Comparison of ENCODE assay signal across 1 cellular context in genomic region chr19:7871530-7872305, GRCh38.
A peak's percentile ranks its signal among the peaks of the same experiment; 100 is the strongest.
TF ChIP-seq lines count a peak whose summit lies in the region.

No MANE protein-coding gene starts in this region.

TF ChIP-seq in HepG2, 621 proteins besides CTCF, POLR2A, EP300 and RAD21 (continued from another document and continues in another):
- TF ChIP-seq GABPA (IDR thresholded peaks at IDR 0.05; ENCODE audit: low read depth, low read length) (no peak), GABPA (CRISPR knock-in tag; IDR thresholded peaks at IDR 0.05; ENCODE audit: low read depth) (no peak), TMF1 (CRISPR knock-in tag; IDR thresholded peaks at IDR 0.05; ENCODE audit: low read depth) (no peak), NCOR1 (IDR thresholded peaks at IDR 0.05; ENCODE audit: borderline replicate concordance, low read length) (no peak), ZNF619 (CRISPR knock-in tag; IDR thresholded peaks at IDR 0.05) (no peak), ZNF550 (CRISPR knock-in tag; IDR thresholded peaks at IDR 0.05; ENCODE audit: borderline replicate concordance) (no peak), MXI1 (IDR thresholded peaks at IDR 0.05; ENCODE audit: borderline replicate concordance, low read depth, low read length) (peak; percentile 40; the same call in 1 of the 3 replicates), HNRNPLL (IDR thresholded peaks at IDR 0.05; ENCODE audit: low read depth, low read length, poor library complexity, severe bottlenecking) (peak; percentile 55), KLF12 (CRISPR knock-in tag; IDR thresholded peaks at IDR 0.05; ENCODE audit: borderline replicate concordance) (no peak), KLF9 (CRISPR knock-in tag; IDR thresholded peaks at IDR 0.05; ENCODE audit: low read depth) (no peak), AKNA (CRISPR knock-in tag; IDR thresholded peaks at IDR 0.05; ENCODE audit: borderline replicate concordance) (no peak), HNRNPL (IDR thresholded peaks at IDR 0.05; ENCODE audit: low read depth, low read length) (no peak), RORA (CRISPR knock-in tag; IDR thresholded peaks at IDR 0.05) (no peak), ZC3H4 (CRISPR knock-in tag; IDR thresholded peaks at IDR 0.05; ENCODE audit: borderline replicate concordance) (no peak), ZIK1 (CRISPR knock-in tag; IDR thresholded peaks at IDR 0.05; ENCODE audit: borderline replicate concordance, low read depth) (0 out of 2 replicates have a peak, but pooled peaks have one; percentile 46), ZNF441 (CRISPR knock-in tag; IDR thresholded peaks at IDR 0.05; ENCODE audit: borderline replicate concordance) (no peak), ZUFSP (CRISPR knock-in tag; IDR thresholded peaks at IDR 0.05; ENCODE audit: borderline replicate concordance) (no peak), SRY (CRISPR knock-in tag; IDR thresholded peaks at IDR 0.05) (no peak), ZNF276 (CRISPR knock-in tag; IDR thresholded peaks at IDR 0.05; ENCODE audit: low read depth) (0 out of 2 replicates have a peak, but pooled peaks have one; percentile 57), HMGXB4 (CRISPR knock-in tag; IDR thresholded peaks at IDR 0.05; ENCODE audit: borderline replicate concordance in 1 of 2, low read depth in 1 of 2) (0 out of 4 replicates have a peak, but pooled peaks of 1 of the 2 experiments have one; percentile 30), DRAP1 (CRISPR knock-in tag; IDR thresholded peaks at IDR 0.05) (peak; percentile 63; the same call in 1 of the 2 replicates), ZNF678 (CRISPR knock-in tag; IDR thresholded peaks at IDR 0.05) (no peak), KAT7 (CRISPR knock-in tag; IDR thresholded peaks at IDR 0.05; ENCODE audit: borderline replicate concordance) (no peak), DBP (CRISPR knock-in tag; IDR thresholded peaks at IDR 0.05; ENCODE audit: not compliant biosample characterization) (no peak), CREB3 (CRISPR knock-in tag; IDR thresholded peaks at IDR 0.05) (no peak), ZNF367 (CRISPR knock-in tag; IDR thresholded peaks at IDR 0.05; ENCODE audit: borderline replicate concordance) (no peak), YY1 (IDR thresholded peaks at IDR 0.05; ENCODE audit: insufficient read depth, insufficient replicate concordance, low read depth, low read length) (no peak), LCORL (IDR thresholded peaks at IDR 0.05) (no peak), LCORL (CRISPR knock-in tag; IDR thresholded peaks at IDR 0.05) (peak; percentile 84), RFXAP (CRISPR knock-in tag; IDR thresholded peaks at IDR 0.05; ENCODE audit: borderline replicate concordance) (0 out of 2 replicates have a peak, but pooled peaks have one; percentile 32), REL (CRISPR knock-in tag; conservative IDR thresholded peaks at IDR 0.05) (no peak), POLR2G (IDR thresholded peaks at IDR 0.05; ENCODE audit: low read depth, low read length) (no peak), ZNF691 (CRISPR knock-in tag; IDR thresholded peaks at IDR 0.05; ENCODE audit: borderline replicate concordance, low read depth) (no peak), SKI (IDR thresholded peaks at IDR 0.05; ENCODE audit: partially characterized antibody) (no peak), NBN (conservative IDR thresholded peaks at IDR 0.05) (no peak), MEF2D (CRISPR knock-in tag; IDR thresholded peaks at IDR 0.05) (no peak), ZNF350 (CRISPR knock-in tag; IDR thresholded peaks at IDR 0.05; ENCODE audit: borderline replicate concordance, low read depth) (no peak; the same call in 1 of the 2 replicates), DMTF1 (CRISPR knock-in tag; IDR thresholded peaks at IDR 0.05) (no peak), HIC2 (CRISPR knock-in tag; IDR thresholded peaks at IDR 0.05; ENCODE audit: low read depth) (no peak), ZNF362 (CRISPR knock-in tag; IDR thresholded peaks at IDR 0.05; ENCODE audit: borderline replicate concordance) (no peak), SIX4 (CRISPR knock-in tag; IDR thresholded peaks at IDR 0.05) (no peak)
